Comparison of ENCODE assay signal across 9 cellular contexts in the genomic region with DNA sequence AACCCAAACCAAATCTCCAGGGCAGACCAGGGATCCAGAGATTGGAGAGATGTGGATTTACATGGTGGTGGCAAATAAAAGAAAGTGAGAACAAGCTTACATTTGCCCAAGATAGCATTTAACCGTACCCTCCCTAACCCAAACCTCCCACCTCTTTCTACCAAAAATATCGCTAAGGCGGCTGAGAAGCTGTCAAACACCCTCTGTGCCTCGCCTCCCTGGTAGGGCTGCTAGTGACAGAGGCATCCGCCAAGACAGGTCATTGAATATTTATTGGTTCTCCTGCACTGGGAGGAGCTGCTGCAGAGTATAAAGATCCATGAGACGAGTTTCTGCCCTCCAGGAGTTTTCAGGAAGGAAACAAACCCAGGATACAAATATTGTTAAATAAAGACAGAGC.
"Had no signal": no experiment of that assay in that cellular context is flagged by ENCODE, and none has a peak within 500 bp of the region (broad histone marks: within the 10 kb centered on the region; RNA-seq: fewer than 3 reads in every experiment).

No MANE protein-coding gene starts in this region.

- H3K4me3 Mint-ChIP-seq: natural killer cell; stimulated activated effector memory CD8-positive, alpha-beta T cell treated with anti-CD3 and anti-CD28 coated beads, Interleukin-12 subunit alpha, Interleukin-12 subunit beta, amount 100 ng/mL, for 72 hours had no signal

- H3K4me1 Mint-ChIP-seq: natural killer cell; stimulated activated effector memory CD8-positive, alpha-beta T cell treated with anti-CD3 and anti-CD28 coated beads, Interleukin-12 subunit alpha, Interleukin-12 subunit beta, amount 100 ng/mL, for 72 hours had no signal

- H3K9me3 Mint-ChIP-seq: natural killer cell; stimulated activated effector memory CD8-positive, alpha-beta T cell treated with anti-CD3 and anti-CD28 coated beads, Interleukin-12 subunit alpha, Interleukin-12 subunit beta, amount 100 ng/mL, for 72 hours had no signal

- H3K27ac Mint-ChIP-seq: natural killer cell; stimulated activated effector memory CD8-positive, alpha-beta T cell treated with anti-CD3 and anti-CD28 coated beads, Interleukin-12 subunit alpha, Interleukin-12 subunit beta, amount 100 ng/mL, for 72 hours had no signal

- H3K36me3 Mint-ChIP-seq: natural killer cell; stimulated activated effector memory CD8-positive, alpha-beta T cell treated with anti-CD3 and anti-CD28 coated beads, Interleukin-12 subunit alpha, Interleukin-12 subunit beta, amount 100 ng/mL, for 72 hours had no signal

- DNase-seq: left ventricle myocardium superior; lower lobe of right lung; natural killer cell; sigmoid colon; stimulated activated CD4-positive, alpha-beta T cell treated with anti-CD3 and anti-CD28 coated beads, Interleukin-2, amount 100 ng/mL, for 24 hours; stimulated activated naive CD4-positive, alpha-beta T cell treated with Interleukin-2 at 50 U/mL for 16 hours; stomach; thyroid gland had no signal
